16 cellular contexts compared by ENCODE assay signal in genomic region chr1:6969106-6969505, GRCh38.
DNase-seq lines count a peak whose midpoint lies in the region; ATAC-seq, FAIRE-seq and TF ChIP-seq lines count a peak whose summit lies in the region.
"Had no signal": no experiment of that assay in that cellular context is flagged by ENCODE, and none has a peak within 500 bp of the region (broad histone marks: within the 10 kb centered on the region; RNA-seq: fewer than 3 reads in every experiment).

No MANE protein-coding gene starts in this region.

- H3K4me3 Mint-ChIP-seq in CD8-positive, alpha-beta T cell: peak overlapping the region; percentile 58
- H3K4me3 Mint-ChIP-seq in activated CD8-positive, alpha-beta T cell treated with anti-CD3 and anti-CD28 coated beads, Interleukin-2, amount 10 ng/mL, durations not matched to agents 7 days and 5 days: no peak overlapping the region
- peak overlapping the region in 8 of 10 donors; percentile 34 to 80 (median 66) for H3K4me3 Mint-ChIP-seq in naive thymus-derived CD4-positive, alpha-beta T cell

- TF ChIP-seq CTCF in CD8-positive, alpha-beta T cell (IDR thresholded peaks at IDR 0.05): no peak
- TF ChIP-seq CTCF in upper lobe of right lung (IDR thresholded peaks at IDR 0.05): no peak

- POLR2A ChIA-PET in CD8-positive, alpha-beta T cell (lab: Charles Lee): interaction anchor here (0.6 kb wide), 2 partner anchors 26 to 239 kb away, joined by 3 read pairs; no protein-coding TSS in a partner anchor
- POLR2A ChIA-PET in activated CD8-positive, alpha-beta T cell treated with anti-CD3 and anti-CD28 coated beads, Interleukin-2, amount 10 ng/mL, durations not matched to agents 7 days and 5 days (lab: Charles Lee): interaction anchor here (1.0 kb wide), 1 partner anchor 34 kb away, joined by 3 read pairs; no protein-coding TSS in a partner anchor
- POLR2A ChIA-PET in naive thymus-derived CD4-positive, alpha-beta T cell (lab: Charles Lee): interaction anchor here (0.6 kb wide), 1 partner anchor 12 kb away, joined by 3 read pairs; no protein-coding TSS in a partner anchor

- no peak overlapping the region for H3K27ac Mint-ChIP-seq in CD8-positive, alpha-beta T cell
- no peak overlapping the region for H3K27ac Mint-ChIP-seq in activated CD8-positive, alpha-beta T cell treated with anti-CD3 and anti-CD28 coated beads, Interleukin-2, amount 10 ng/mL, durations not matched to agents 7 days and 5 days
- H3K27ac Mint-ChIP-seq in naive thymus-derived CD4-positive, alpha-beta T cell: peak overlapping the region in 2 of 9 donors; percentile 1 to 17
- H3K27ac Mint-ChIP-seq: CD4-positive, CD25-positive, alpha-beta regulatory T cell; immature natural killer cell had no signal

- no peaks in the 10 kb centered on the region for H3K27me3 ChIP-seq in CD8-positive, alpha-beta T cell (ENCODE audit: insufficient read depth, low read length)
- no peaks in the 10 kb centered on the region for H3K27me3 ChIP-seq in naive thymus-derived CD4-positive, alpha-beta T cell (ENCODE audit: control insufficient read depth in 2 of 2, insufficient read depth in 2 of 2, low read length in 2 of 2)
- H3K27me3 ChIP-seq in upper lobe of right lung (peaks cover 28% of the 10 kb centered on the region), small intestine (ENCODE audit: control insufficient read depth in 2 of 2, insufficient read depth in 2 of 2, low read length in 2 of 2) (peaks cover 0 to 4% of the 10 kb centered on the region in 2 donors)
- H3K27me3 ChIP-seq: ascending aorta had no signal

- H3K4me1 ChIP-seq in CD8-positive, alpha-beta T cell (ENCODE audit: insufficient read depth, low read length): peaks cover 17% of the 10 kb centered on the region
- H3K4me1 ChIP-seq in naive thymus-derived CD4-positive, alpha-beta T cell (ENCODE audit: control insufficient read depth in 2 of 2, insufficient read depth in 2 of 2, low read length in 2 of 2): peaks cover 0 to 21% of the 10 kb centered on the region in 2 donors
- H3K4me1 ChIP-seq in upper lobe of right lung (no peaks in the 10 kb centered on the region), small intestine (ENCODE audit: control insufficient read depth in 2 of 2, insufficient read depth in 1 of 2, low read depth in 1 of 2, low read length in 1 of 2) (no peaks in the 10 kb centered on the region)
- H3K4me1 ChIP-seq: ascending aorta had no signal

- no peak for FAIRE-seq in small intestine (lab: Jason Lieb, UNC)
- FAIRE-seq: G401.6, GM18507 had no signal

- H3K9me3 Mint-ChIP-seq in CD8-positive, alpha-beta T cell: no peaks in the 10 kb centered on the region
- H3K9me3 Mint-ChIP-seq in activated CD8-positive, alpha-beta T cell treated with anti-CD3 and anti-CD28 coated beads, Interleukin-2, amount 10 ng/mL, durations not matched to agents 7 days and 5 days (ENCODE audit: insufficient read depth): no peaks in the 10 kb centered on the region
- no peaks in the 10 kb centered on the region for H3K9me3 Mint-ChIP-seq in naive thymus-derived CD4-positive, alpha-beta T cell
- H3K9me3 Mint-ChIP-seq: immature natural killer cell had no signal

- no peaks in the 10 kb centered on the region for H3K36me3 Mint-ChIP-seq in CD8-positive, alpha-beta T cell
- no peaks in the 10 kb centered on the region for H3K36me3 Mint-ChIP-seq in activated CD8-positive, alpha-beta T cell treated with anti-CD3 and anti-CD28 coated beads, Interleukin-2, amount 10 ng/mL, durations not matched to agents 7 days and 5 days (ENCODE audit: low read depth)
- H3K36me3 Mint-ChIP-seq in naive thymus-derived CD4-positive, alpha-beta T cell: no peaks in the 10 kb centered on the region
- H3K36me3 Mint-ChIP-seq: CD4-positive, CD25-positive, alpha-beta regulatory T cell; immature natural killer cell had no signal

- H3K36me3 ChIP-seq in CD8-positive, alpha-beta T cell (ENCODE audit: insufficient read depth, low read length): no peaks in the 10 kb centered on the region
- H3K36me3 ChIP-seq in naive thymus-derived CD4-positive, alpha-beta T cell (ENCODE audit: control insufficient read depth in 2 of 3, insufficient read depth in 3 of 3, low read length in 3 of 3): no peaks in the 10 kb centered on the region
- no peaks in the 10 kb centered on the region for H3K36me3 ChIP-seq in upper lobe of right lung
- no peaks in the 10 kb centered on the region for H3K36me3 ChIP-seq in small intestine (ENCODE audit: control insufficient read depth in 2 of 2, insufficient read depth in 2 of 2, low read length in 2 of 2)
- H3K36me3 ChIP-seq: ascending aorta had no signal

- intact Hi-C loops in CD8-positive, alpha-beta T cell (cut with DNase I, micrococcal nuclease): no loop called here
- intact Hi-C loops in naive thymus-derived CD4-positive, alpha-beta T cell (cut with micrococcal nuclease): no loop called here
- intact Hi-C loops in upper lobe of right lung (cut with DNase I): no loop called here

- H3K4me3 ChIP-seq in CD8-positive, alpha-beta T cell (ENCODE audit: low read depth, low read length): no peak overlapping the region
- H3K4me3 ChIP-seq in naive thymus-derived CD4-positive, alpha-beta T cell (ENCODE audit: low read length): no peak overlapping the region
- H3K4me3 ChIP-seq in upper lobe of right lung (no peak overlapping the region), small intestine (ENCODE audit: low read depth in 1 of 2, low read length in 2 of 2) (no peak overlapping the region)
- H3K4me3 ChIP-seq: ascending aorta had no signal

- CTCF ChIA-PET in CD8-positive, alpha-beta T cell (lab: Charles Lee): no interaction called here
- CTCF ChIA-PET in activated CD8-positive, alpha-beta T cell treated with anti-CD3 and anti-CD28 coated beads, Interleukin-2, amount 10 ng/mL, durations not matched to agents 7 days and 5 days (lab: Charles Lee): no interaction called here
- CTCF ChIA-PET in naive thymus-derived CD4-positive, alpha-beta T cell (lab: Charles Lee): no interaction called here

- 66 to 83% (median 68%) methylated on average over 13 of the region's 13 CpGs for WGBS in small intestine, 3 donors

- DNase-seq in CD8-positive, alpha-beta T cell: peak in 1 of 7 experiments; percentile 32
- DNase-seq in GDM1 (lab: John Stamatoyannopoulos, UW) (peak; percentile 77), upper lobe of right lung (no peak), small intestine (no peak), GOT3 (lab: John Stamatoyannopoulos, UW) (no peak), activated gamma-delta T cell (lab: John Stamatoyannopoulos, UW) (no peak)
- DNase-seq in activated CD8-positive, alpha-beta T cell treated with anti-CD3 and anti-CD28 coated beads, Interleukin-2, amount 10 ng/mL, durations not matched to agents 7 days and 5 days: peak; percentile 52
- DNase-seq in naive thymus-derived CD4-positive, alpha-beta T cell: peak in 4 of 9 donors; percentile 11 to 27 (median 17)
- DNase-seq: immature natural killer cell, NCI-H1092 treated with DMSO at 0.1 percent for 48 hours, NCI-H345, retina had no signal

- no peaks in the 10 kb centered on the region for H3K9me3 ChIP-seq in CD8-positive, alpha-beta T cell (ENCODE audit: low read length)
- H3K9me3 ChIP-seq in naive thymus-derived CD4-positive, alpha-beta T cell (ENCODE audit: control insufficient read depth in 2 of 3, low read length in 3 of 3): no peaks in the 10 kb centered on the region
- H3K9me3 ChIP-seq in upper lobe of right lung (no peaks in the 10 kb centered on the region), small intestine (ENCODE audit: control insufficient read depth, low read depth) (no peaks in the 10 kb centered on the region)
- H3K9me3 ChIP-seq: ascending aorta had no signal

- H3K27me3 Mint-ChIP-seq in CD8-positive, alpha-beta T cell (ENCODE audit: low read depth): peaks cover 31% of the 10 kb centered on the region
- H3K27me3 Mint-ChIP-seq in activated CD8-positive, alpha-beta T cell treated with anti-CD3 and anti-CD28 coated beads, Interleukin-2, amount 10 ng/mL, durations not matched to agents 7 days and 5 days (ENCODE audit: low read depth): peaks cover 24% of the 10 kb centered on the region
- H3K27me3 Mint-ChIP-seq in naive thymus-derived CD4-positive, alpha-beta T cell: peaks cover 19 to 42% (median 36%) of the 10 kb centered on the region in 5 donors

- H3K27ac ChIP-seq in CD8-positive, alpha-beta T cell (ENCODE audit: low read depth, low read length): no peak overlapping the region
- no peak overlapping the region for H3K27ac ChIP-seq in naive thymus-derived CD4-positive, alpha-beta T cell (ENCODE audit: low read depth, low read length)
- H3K27ac ChIP-seq in upper lobe of right lung: no peak overlapping the region
- no peak overlapping the region for H3K27ac ChIP-seq in small intestine (ENCODE audit: low read depth in 1 of 2, low read length in 1 of 2)
- H3K27ac ChIP-seq: ascending aorta had no signal

- H3K4me1 Mint-ChIP-seq in CD8-positive, alpha-beta T cell (ENCODE audit: low read depth): peaks cover 25% of the 10 kb centered on the region
- H3K4me1 Mint-ChIP-seq in activated CD8-positive, alpha-beta T cell treated with anti-CD3 and anti-CD28 coated beads, Interleukin-2, amount 10 ng/mL, durations not matched to agents 7 days and 5 days (ENCODE audit: low read depth): peaks cover 28% of the 10 kb centered on the region
- peaks cover 14 to 37% (median 24%) of the 10 kb centered on the region in 7 donors for H3K4me1 Mint-ChIP-seq in naive thymus-derived CD4-positive, alpha-beta T cell

- no peak for ATAC-seq in CD8-positive, alpha-beta T cell
- peak; percentile 43 for ATAC-seq in activated CD8-positive, alpha-beta T cell treated with anti-CD3 and anti-CD28 coated beads, Interleukin-2, amount 10 ng/mL, durations not matched to agents 7 days and 5 days
- no peak for ATAC-seq in naive thymus-derived CD4-positive, alpha-beta T cell
- ATAC-seq in upper lobe of right lung: no peak

Comparison
In these comparisons a context has a peak if more than half of its experiments do, and no peak if none do; other contexts are left out.
1. DNase-seq: peak in GDM1 (single experiment) and activated CD8-positive, alpha-beta T cell treated with anti-CD3 and anti-CD28 coated beads, Interleukin-2, amount 10 ng/mL, durations not matched to agents 7 days and 5 days (single experiment); none in upper lobe of right lung (single experiment), small intestine (single experiment), GOT3 (single experiment) and activated gamma-delta T cell (single experiment).